In the genomic region with DNA sequence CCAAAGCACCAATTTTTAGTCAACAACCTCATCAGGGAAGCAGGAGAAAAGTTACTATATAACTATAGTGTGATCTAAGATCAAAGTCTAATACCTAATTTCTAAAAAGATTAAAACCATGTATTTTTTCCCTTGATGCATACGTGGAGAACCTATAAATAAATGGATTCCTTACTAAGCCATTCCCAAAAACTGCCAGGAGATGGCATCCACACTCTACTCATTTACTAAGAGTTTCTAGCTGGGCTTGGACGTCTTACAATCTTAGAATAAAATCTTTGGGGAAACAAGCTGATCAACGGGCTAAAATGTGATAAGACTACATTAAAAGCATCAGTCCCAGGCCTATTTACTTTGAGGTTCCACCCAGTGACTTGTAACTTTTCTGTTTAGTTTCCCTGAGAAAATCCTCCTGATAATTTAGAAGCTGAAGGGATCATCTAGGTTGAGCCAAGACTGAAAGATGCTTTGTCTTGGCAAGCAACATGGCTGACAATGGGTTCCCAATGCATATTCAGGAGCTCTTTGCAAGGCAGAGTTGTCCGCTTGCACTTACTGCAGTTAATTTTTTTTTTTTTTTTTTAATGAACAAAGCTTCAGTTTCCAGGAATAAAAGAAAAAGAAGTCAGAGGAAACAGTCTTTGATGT, we compare ENCODE assay signal across 2 cellular contexts.
TF ChIP-seq lines count a peak whose summit lies in the region.

No MANE protein-coding gene starts in this region.

TF ChIP-seq in H1, 55 proteins besides CTCF, POLR2A, EP300 and RAD21:
- TF ChIP-seq RXRA (IDR thresholded peaks at IDR 0.05; ENCODE audit: insufficient read depth, low read depth, low read length), result no peak
- TF ChIP-seq TAF1 (IDR thresholded peaks at IDR 0.05; ENCODE audit: low read depth, low read length), result no peak
- TF ChIP-seq YY1 (IDR thresholded peaks at IDR 0.05; ENCODE audit: low read depth, low read length), result peak; percentile 64; the same call in 1 of the 2 replicates

TF ChIP-seq in neural cell, 6 proteins besides CTCF, POLR2A, EP300 and RAD21:
- TF ChIP-seq SMC3 (conservative IDR thresholded peaks at IDR 0.05; ENCODE audit: poor library complexity), result peak; percentile 92
- no peak for TF ChIP-seq EZH2 (IDR thresholded peaks at IDR 0.05; ENCODE audit: borderline replicate concordance, insufficient read depth, low read length, poor library complexity, severe bottlenecking)
